In the genomic region with DNA sequence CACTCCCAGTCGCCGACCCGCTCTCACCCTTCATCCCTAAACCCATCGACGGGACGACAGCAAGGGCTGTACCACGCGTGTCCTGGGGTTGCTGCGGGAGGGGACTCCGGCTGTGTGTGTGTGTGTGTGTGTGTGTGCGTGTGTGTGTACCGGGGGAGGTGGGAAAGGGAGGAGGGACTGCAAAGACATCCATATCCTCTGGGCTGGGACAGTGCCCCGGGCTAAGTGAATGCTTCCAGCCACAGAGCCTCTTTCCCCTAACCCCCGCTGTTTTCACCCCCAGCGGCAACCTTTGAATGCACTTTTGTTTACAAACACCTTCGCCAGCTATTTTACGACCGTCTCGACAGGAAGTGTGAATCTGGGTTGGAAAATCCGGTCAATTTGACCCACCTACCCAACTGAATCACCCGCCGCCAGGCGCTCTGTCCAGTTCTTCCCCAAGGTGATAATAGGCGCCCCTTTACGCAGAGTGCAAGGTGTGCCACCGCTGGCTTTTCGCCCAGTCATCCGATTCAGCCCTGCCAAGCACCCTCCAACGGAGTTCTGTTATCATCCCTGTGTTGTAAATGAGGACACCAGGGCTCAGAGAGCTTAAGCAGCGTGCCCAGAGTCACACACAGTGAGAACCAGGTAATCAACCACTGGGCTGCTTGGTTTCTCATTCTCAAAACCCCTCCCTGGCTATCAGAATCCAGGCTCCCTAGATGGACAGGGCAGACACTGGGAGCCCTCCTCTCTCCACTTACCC, we compare ENCODE assay signal across 8 cellular contexts. TPM values are rescaled to one million over a fixed set of nuclear protein-coding genes. Genes with fewer than 3 reads are reported as not detected.
DNase-seq lines count a peak whose midpoint lies in the region; ATAC-seq lines count a peak whose summit lies in the region.

No MANE protein-coding gene starts in this region.

- H3K27me3 ChIP-seq in skeletal muscle tissue (ENCODE audit: control insufficient read depth in 3 of 3, insufficient read depth in 3 of 3, low read length in 3 of 3), result no peaks in the 10 kb centered on the region

- no peak overlapping the region for H3K27ac Mint-ChIP-seq in activated naive CD8-positive, alpha-beta T cell treated with anti-CD3 and anti-CD28 coated beads, Interleukin-2, amount 10 ng/mL, durations not matched to agents 7 days and 5 days
- H3K27ac Mint-ChIP-seq in activated naive CD4-positive, alpha-beta T cell treated with anti-CD3 and anti-CD28 coated beads, Interleukin-2, amount 50 U/mL, for 72 hours, result peak overlapping the region in 1 of 2 donors; percentile 20

- H3K9ac ChIP-seq in skeletal muscle tissue (ENCODE audit: low read depth in 1 of 3, low read length in 3 of 3), result peak overlapping the region; percentile 75 to 98 (median 96)

- peaks cover 54% of the 10 kb centered on the region for H3K27me3 Mint-ChIP-seq in activated naive CD8-positive, alpha-beta T cell treated with anti-CD3 and anti-CD28 coated beads, Interleukin-2, amount 10 ng/mL, durations not matched to agents 7 days and 5 days

- no peaks in the 10 kb centered on the region for H3K9me3 Mint-ChIP-seq in activated naive CD8-positive, alpha-beta T cell treated with anti-CD3 and anti-CD28 coated beads, Interleukin-2, amount 10 ng/mL, durations not matched to agents 7 days and 5 days
- no peaks in the 10 kb centered on the region for H3K9me3 Mint-ChIP-seq in activated naive CD4-positive, alpha-beta T cell treated with anti-CD3 and anti-CD28 coated beads, Interleukin-2, amount 50 U/mL, for 72 hours

- H3K4me1 Mint-ChIP-seq in activated naive CD8-positive, alpha-beta T cell treated with anti-CD3 and anti-CD28 coated beads, Interleukin-2, amount 10 ng/mL, durations not matched to agents 7 days and 5 days, result peaks cover 6% of the 10 kb centered on the region

- peaks cover 39 to 68% (median 57%) of the 10 kb centered on the region in 3 donors for H3K4me1 ChIP-seq in skeletal muscle tissue (ENCODE audit: control insufficient read depth in 3 of 3, insufficient read depth in 3 of 3, low read length in 3 of 3)

- H3K27ac ChIP-seq in skeletal muscle tissue (ENCODE audit: low read depth, low read length), result peak overlapping the region; percentile 97

- peaks cover 12 to 19% (median 19%) of the 10 kb centered on the region in 3 donors for H3K36me3 ChIP-seq in skeletal muscle tissue (ENCODE audit: control insufficient read depth in 3 of 3, insufficient read depth in 3 of 3, low read length in 3 of 3)

- H3K9me3 ChIP-seq in skeletal muscle tissue (ENCODE audit: control insufficient read depth in 3 of 3, low read length in 3 of 3), result no peaks in the 10 kb centered on the region

- no peaks in the 10 kb centered on the region for H3K36me3 Mint-ChIP-seq in activated naive CD8-positive, alpha-beta T cell treated with anti-CD3 and anti-CD28 coated beads, Interleukin-2, amount 10 ng/mL, durations not matched to agents 7 days and 5 days
- peaks cover 0 to 4% of the 10 kb centered on the region in 2 donors for H3K36me3 Mint-ChIP-seq in activated naive CD4-positive, alpha-beta T cell treated with anti-CD3 and anti-CD28 coated beads, Interleukin-2, amount 50 U/mL, for 72 hours

- DNase-seq in COLO668 (lab: John Stamatoyannopoulos, UW; ENCODE audit: unreplicated experiment) (peak; percentile 26), CD1c-positive myeloid dendritic cell (ENCODE audit: extremely low spot score) (no peak), GM19240 (ENCODE audit: insufficient read length, low spot score) (no peak)
- no peak for DNase-seq in Jurkat, Clone E6-1 (ENCODE audit: low read depth, low spot score)
- DNase-seq in activated naive CD8-positive, alpha-beta T cell treated with anti-CD3 and anti-CD28 coated beads, Interleukin-2, amount 10 ng/mL, durations not matched to agents 7 days and 5 days, result no peak
- DNase-seq in activated naive CD4-positive, alpha-beta T cell treated with anti-CD3 and anti-CD28 coated beads, Interleukin-2, amount 50 U/mL, for 72 hours (ENCODE audit: low spot score in 2 of 2), result no peak

- ATAC-seq in activated naive CD8-positive, alpha-beta T cell treated with anti-CD3 and anti-CD28 coated beads, Interleukin-2, amount 10 ng/mL, durations not matched to agents 7 days and 5 days (ENCODE audit: low read depth), result peak; percentile 25
- ATAC-seq in activated naive CD4-positive, alpha-beta T cell treated with anti-CD3 and anti-CD28 coated beads, Interleukin-2, amount 50 U/mL, for 72 hours, result no peak

- POLR2A ChIA-PET in activated naive CD8-positive, alpha-beta T cell treated with anti-CD3 and anti-CD28 coated beads, Interleukin-2, amount 10 ng/mL, durations not matched to agents 7 days and 5 days (lab: Charles Lee), result no interaction called here

- H3K4me3 Mint-ChIP-seq in activated naive CD8-positive, alpha-beta T cell treated with anti-CD3 and anti-CD28 coated beads, Interleukin-2, amount 10 ng/mL, durations not matched to agents 7 days and 5 days, result peak overlapping the region; percentile 79

- H3K4me3 ChIP-seq in Jurkat, Clone E6-1 (ENCODE audit: low read length), result peak overlapping the region; percentile 49
- H3K4me3 ChIP-seq in iPS-11a (ENCODE audit: low read depth, low read length) (peak overlapping the region; percentile 56), skeletal muscle tissue (ENCODE audit: low read length in 3 of 3) (peak overlapping the region; percentile 86 to 88 (median 87))

RNA-seq across cellular contexts. Expression of gene AMOTL2, which starts 0.7 kb away (rescaled TPM):
- 0.80 TPM for polyA plus RNA-seq in Jurkat, Clone E6-1 (2012; ENCODE audit: insufficient read depth, insufficient read length)
- total RNA-seq in activated naive CD8-positive, alpha-beta T cell treated with anti-CD3 and anti-CD28 coated beads, Interleukin-2, amount 10 ng/mL, durations not matched to agents 7 days and 5 days, result not detected
- total RNA-seq in skeletal muscle tissue, result 56.9 TPM
- total RNA-seq in activated naive CD4-positive, alpha-beta T cell treated with anti-CD3 and anti-CD28 coated beads, Interleukin-2, amount 50 U/mL, for 72 hours, result under 1 TPM in 1 of 2 donors, not detected in 1; 0.64 TPM

Comparison
In these comparisons a context has a peak if more than half of its experiments do, and no peak if none do; other contexts are left out.
1. RNA of gene AMOTL2, which starts 0.7 kb away (total RNA-seq): 56.9 TPM in skeletal muscle tissue (single experiment); 0.64 TPM in activated naive CD4-positive, alpha-beta T cell treated with anti-CD3 and anti-CD28 coated beads, Interleukin-2, amount 50 U/mL, for 72 hours and not detected in activated naive CD8-positive, alpha-beta T cell treated with anti-CD3 and anti-CD28 coated beads, Interleukin-2, amount 10 ng/mL, durations not matched to agents 7 days and 5 days; every median in the first group is over 10 times any median in the second.
2. Peak in every context shown above with its lines, with median percentiles within 50 percentile points of each other: H3K4me3 ChIP-seq.